In the genomic region with DNA sequence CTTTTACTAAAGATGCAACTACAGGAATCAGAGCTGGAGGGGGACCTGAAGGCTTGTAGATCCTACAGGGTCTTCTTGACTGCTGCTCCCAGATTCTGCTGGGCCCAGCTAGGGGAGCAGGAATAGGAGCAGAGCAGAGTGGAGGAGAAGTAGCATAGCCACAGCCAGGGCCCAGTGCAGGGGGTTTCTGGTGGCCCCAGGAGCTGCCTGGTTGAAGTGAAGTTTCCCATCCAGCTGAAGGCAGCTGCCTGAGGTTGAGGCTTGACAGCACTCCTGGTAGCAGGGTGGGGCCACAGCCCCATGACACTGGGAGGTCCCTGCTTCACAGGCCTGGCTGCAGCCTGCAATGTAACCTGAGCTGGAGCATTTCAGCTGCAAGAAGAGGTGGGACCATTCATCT, we compare ENCODE assay signal across 20 cellular contexts. TPM values are rescaled to one million over a fixed set of nuclear protein-coding genes. Genes with fewer than 3 reads are reported as not detected.
DNase-seq lines count a peak whose midpoint lies in the region; ATAC-seq and TF ChIP-seq lines count a peak whose summit lies in the region.
"Had no signal": no experiment of that assay in that cellular context is flagged by ENCODE, and none has a peak within 500 bp of the region (broad histone marks: within the 10 kb centered on the region; RNA-seq: fewer than 3 reads in every experiment).

No MANE protein-coding gene starts in this region.

- no peaks in the 10 kb centered on the region for H3K9me3 Mint-ChIP-seq in activated naive CD8-positive, alpha-beta T cell treated with anti-CD3 and anti-CD28 coated beads, Interleukin-2, amount 10 ng/mL, durations not matched to agents 7 days and 5 days
- no peaks in the 10 kb centered on the region for H3K9me3 Mint-ChIP-seq in activated naive CD8-positive, alpha-beta T cell treated with anti-CD3 and anti-CD28 coated beads for 36 hours
- no peaks in the 10 kb centered on the region for H3K9me3 Mint-ChIP-seq in stimulated activated memory B cell treated with anti-CD40 and anti-IgM and Interleukin-4, amounts not matched to agents 10 μg/mL and 1 μg/mL and 100 μg/mL, for 72 hours
- H3K9me3 Mint-ChIP-seq in H9 = no peaks in the 10 kb centered on the region
- H3K9me3 Mint-ChIP-seq: CD8-positive, alpha-beta T cell had no signal

- no peak for ATAC-seq in activated naive CD8-positive, alpha-beta T cell treated with anti-CD3 and anti-CD28 coated beads, Interleukin-2, amount 10 ng/mL, durations not matched to agents 7 days and 5 days (ENCODE audit: low read depth)
- no peak for ATAC-seq in IMR-90 (ENCODE audit: low read depth)
- no peak for ATAC-seq in stimulated activated memory B cell treated with anti-CD40 and anti-IgM and Interleukin-4, amounts not matched to agents 10 μg/mL and 1 μg/mL and 100 μg/mL, for 72 hours
- ATAC-seq: CD8-positive, alpha-beta T cell had no signal

- no peaks in the 10 kb centered on the region for H4K20me1 ChIP-seq in IMR-90 (ENCODE audit: insufficient read depth, low read length)
- no peaks in the 10 kb centered on the region for H4K20me1 ChIP-seq in H9 (ENCODE audit: control insufficient read depth, insufficient read depth, insufficient read length)

- H2AK9ac ChIP-seq in IMR-90 (replicated peaks; ENCODE audit: low read depth, low read length, poor library complexity) = no peak overlapping the region

- H4K91ac ChIP-seq in IMR-90 (ENCODE audit: insufficient read depth, low read depth, low read length) (no peak overlapping the region; the same call in 1 of the 2 replicates), H9 (ENCODE audit: insufficient read length, low read depth, low read length) (no peak overlapping the region)

- no peak overlapping the region for H3K27ac Mint-ChIP-seq in activated naive CD8-positive, alpha-beta T cell treated with anti-CD3 and anti-CD28 coated beads, Interleukin-2, amount 10 ng/mL, durations not matched to agents 7 days and 5 days
- no peak overlapping the region for H3K27ac Mint-ChIP-seq in activated naive CD8-positive, alpha-beta T cell treated with anti-CD3 and anti-CD28 coated beads for 36 hours
- peak overlapping the region; percentile 62 for H3K27ac Mint-ChIP-seq in stimulated activated memory B cell treated with anti-CD40 and anti-IgM and Interleukin-4, amounts not matched to agents 10 μg/mL and 1 μg/mL and 100 μg/mL, for 72 hours
- H3K27ac Mint-ChIP-seq in H9 = no peak overlapping the region
- H3K27ac Mint-ChIP-seq: CD8-positive, alpha-beta T cell had no signal

- in situ Hi-C loops in IMR-90 (cut with MboI; ENCODE audit: low sequenced_read_pairs) = no loop called here

- no peak overlapping the region for H3K4me3 Mint-ChIP-seq in activated naive CD8-positive, alpha-beta T cell treated with anti-CD3 and anti-CD28 coated beads, Interleukin-2, amount 10 ng/mL, durations not matched to agents 7 days and 5 days
- no peak overlapping the region for H3K4me3 Mint-ChIP-seq in activated naive CD8-positive, alpha-beta T cell treated with anti-CD3 and anti-CD28 coated beads for 36 hours
- no peak overlapping the region for H3K4me3 Mint-ChIP-seq in stimulated activated memory B cell treated with anti-CD40 and anti-IgM and Interleukin-4, amounts not matched to agents 10 μg/mL and 1 μg/mL and 100 μg/mL, for 72 hours
- no peak overlapping the region for H3K4me3 Mint-ChIP-seq in H9
- H3K4me3 Mint-ChIP-seq: CD8-positive, alpha-beta T cell had no signal

- no peaks in the 10 kb centered on the region for H3K27me3 Mint-ChIP-seq in activated naive CD8-positive, alpha-beta T cell treated with anti-CD3 and anti-CD28 coated beads, Interleukin-2, amount 10 ng/mL, durations not matched to agents 7 days and 5 days
- H3K27me3 Mint-ChIP-seq in activated naive CD8-positive, alpha-beta T cell treated with anti-CD3 and anti-CD28 coated beads for 36 hours = no peaks in the 10 kb centered on the region
- no peaks in the 10 kb centered on the region for H3K27me3 Mint-ChIP-seq in stimulated activated memory B cell treated with anti-CD40 and anti-IgM and Interleukin-4, amounts not matched to agents 10 μg/mL and 1 μg/mL and 100 μg/mL, for 72 hours
- H3K27me3 Mint-ChIP-seq in H9 (ENCODE audit: low read depth) = no peaks in the 10 kb centered on the region

- intact Hi-C loops in IMR-90 (cut with micrococcal nuclease) = no loop called here

- H3K27me3 ChIP-seq in IMR-90 (ENCODE audit: control insufficient read depth, insufficient read depth, low read length) (no peaks in the 10 kb centered on the region), H9 (ENCODE audit: insufficient read depth, low read length) (no peaks in the 10 kb centered on the region)
- H3K27me3 ChIP-seq: MG63, Peyer's patch, SJCRH30 had no signal

- dilution Hi-C loops in IMR-90 (cut with HindIII; ENCODE audit: low sequenced_read_pairs, unreplicated experiment) = no loop called here

- H3K9ac ChIP-seq in IMR-90 (ENCODE audit: low read depth, low read length) (no peak overlapping the region), H9 (ENCODE audit: extremely low read depth, insufficient read length, low read length) (no peak overlapping the region)

- H3K9me3 ChIP-seq in IMR-90 (ENCODE audit: control insufficient read depth, insufficient read depth, low read length) = no peaks in the 10 kb centered on the region
- H3K9me3 ChIP-seq in H9 (ENCODE audit: control insufficient read depth, low read depth, low read length) = no peaks in the 10 kb centered on the region
- H3K9me3 ChIP-seq: MG63, Peyer's patch, SJCRH30 had no signal

- no peaks in the 10 kb centered on the region for H3K79me2 ChIP-seq in H9 (ENCODE audit: insufficient read depth, low read length)

- H3K4me1 ChIP-seq in IMR-90 (ENCODE audit: control insufficient read depth, insufficient read depth, low read length) (peaks cover 6% of the 10 kb centered on the region), H9 (ENCODE audit: insufficient read depth, low read length) (no peaks in the 10 kb centered on the region)

- H2BK12ac ChIP-seq in H9 (ENCODE audit: insufficient read length, low read depth, low read length) = no peak overlapping the region

- BruUV-seq in IMR-90 (replicated peaks; lab: Mats Ljungman, UMichigan) = no TSS peak

- H3K4me2 ChIP-seq in IMR-90 (ENCODE audit: low read depth, low read length) (no peak overlapping the region), H9 (ENCODE audit: insufficient read depth, insufficient read length, low read length) (no peak overlapping the region)

- H3K79me1 ChIP-seq in IMR-90 (ENCODE audit: low read depth in 1 of 2, low read length in 2 of 2) = peaks cover 9 to 36% of the 10 kb centered on the region in 2 experiments
- H3K79me1 ChIP-seq in H9 (ENCODE audit: insufficient read depth, low read depth, low read length, poor library complexity, severe bottlenecking) = no peaks in the 10 kb centered on the region

- no peak overlapping the region for H4K8ac ChIP-seq in IMR-90 (ENCODE audit: low read depth in 2 of 2, low read length in 2 of 2)
- H4K8ac ChIP-seq in H9 (replicated peaks; ENCODE audit: insufficient read length, low read depth, low read length) = no peak overlapping the region

- no peak overlapping the region for H2BK20ac ChIP-seq in IMR-90 (ENCODE audit: low read depth, low read length)
- H2BK20ac ChIP-seq in H9 (ENCODE audit: low read depth, low read length, poor library complexity, severe bottlenecking) = no peak overlapping the region

- no peaks in the 10 kb centered on the region for H3K36me3 Mint-ChIP-seq in activated naive CD8-positive, alpha-beta T cell treated with anti-CD3 and anti-CD28 coated beads, Interleukin-2, amount 10 ng/mL, durations not matched to agents 7 days and 5 days
- H3K36me3 Mint-ChIP-seq in activated naive CD8-positive, alpha-beta T cell treated with anti-CD3 and anti-CD28 coated beads for 36 hours = no peaks in the 10 kb centered on the region
- H3K36me3 Mint-ChIP-seq in stimulated activated memory B cell treated with anti-CD40 and anti-IgM and Interleukin-4, amounts not matched to agents 10 μg/mL and 1 μg/mL and 100 μg/mL, for 72 hours = no peaks in the 10 kb centered on the region
- H3K36me3 Mint-ChIP-seq in H9 (ENCODE audit: insufficient read depth in 1 of 3, low read depth in 3 of 3) = no peaks in the 10 kb centered on the region

- TF ChIP-seq RAD21 in IMR-90 (IDR thresholded peaks at IDR 0.05; ENCODE audit: low read length) = no peak

- no peak for TF ChIP-seq POLR2A in IMR-90 (IDR thresholded peaks at IDR 0.05; ENCODE audit: low read depth, low read length)

- H3T11ph ChIP-seq in H9 (ENCODE audit: low read length) = no peak overlapping the region

- H3K14ac ChIP-seq in IMR-90 (replicated peaks; ENCODE audit: low read depth, low read length) = no peak overlapping the region
- no peak overlapping the region for H3K14ac ChIP-seq in H9 (ENCODE audit: insufficient read depth, low read length)

- no peak overlapping the region for H4K5ac ChIP-seq in IMR-90 (ENCODE audit: low read depth, low read length)
- no peak overlapping the region for H4K5ac ChIP-seq in H9 (ENCODE audit: insufficient read length, low read depth, low read length)

- peaks cover 3% of the 10 kb centered on the region for H3K23me2 ChIP-seq in H9 (ENCODE audit: insufficient read length, low read depth, low read length, poor library complexity, severe bottlenecking)

- H3K36me3 ChIP-seq in IMR-90 (ENCODE audit: control insufficient read depth, insufficient read depth, low read length) = peaks cover 6% of the 10 kb centered on the region
- H3K36me3 ChIP-seq: SJCRH30 had no signal

- H3K18ac ChIP-seq in IMR-90 (ENCODE audit: low read depth, low read length) = no peak overlapping the region
- H3K18ac ChIP-seq in H9 (ENCODE audit: insufficient read length, low read depth, low read length) = no peak overlapping the region

- peaks cover 15% of the 10 kb centered on the region for H3K4me1 Mint-ChIP-seq in activated naive CD8-positive, alpha-beta T cell treated with anti-CD3 and anti-CD28 coated beads, Interleukin-2, amount 10 ng/mL, durations not matched to agents 7 days and 5 days
- peaks cover 19% of the 10 kb centered on the region for H3K4me1 Mint-ChIP-seq in activated naive CD8-positive, alpha-beta T cell treated with anti-CD3 and anti-CD28 coated beads for 36 hours
- peaks cover 57% of the 10 kb centered on the region for H3K4me1 Mint-ChIP-seq in stimulated activated memory B cell treated with anti-CD40 and anti-IgM and Interleukin-4, amounts not matched to agents 10 μg/mL and 1 μg/mL and 100 μg/mL, for 72 hours
- H3K4me1 Mint-ChIP-seq in H9 = peaks cover 20 to 23% of the 10 kb centered on the region in 2 experiments

- no peak overlapping the region for H3K4me3 ChIP-seq in IMR-90 (ENCODE audit: insufficient read depth, low read depth, low read length)
- H3K4me3 ChIP-seq: MG63, Peyer's patch, SJCRH30 had no signal

- no peak overlapping the region for H2BK15ac ChIP-seq in IMR-90 (ENCODE audit: low read depth, low read length)
- H2BK15ac ChIP-seq in H9 (ENCODE audit: low read depth, low read length) = no peak overlapping the region

- H2BK120ac ChIP-seq in IMR-90 (ENCODE audit: low read depth, low read length) (no peak overlapping the region), H9 (ENCODE audit: low read depth, low read length, poor library complexity, severe bottlenecking) (no peak overlapping the region)

- H3K4ac ChIP-seq in IMR-90 (ENCODE audit: low read depth, low read length) = no peak overlapping the region
- no peak overlapping the region for H3K4ac ChIP-seq in H9 (ENCODE audit: low read depth, low read length)

- CTCF ChIA-PET in IMR-90 (lab: Yijun Ruan, JAX) = interaction anchor here (0.9 to 1.3 kb wide), 2 partner anchors 9 to 11 kb away, joined by 3 to 4 read pairs; no protein-coding TSS in a partner anchor

- H3K56ac ChIP-seq in IMR-90 (ENCODE audit: extremely low read depth, insufficient read depth, low read length) = no peak overlapping the region
- no peak overlapping the region for H3K56ac ChIP-seq in H9 (ENCODE audit: insufficient read length, low read depth, low read length)

- TF ChIP-seq CTCF in IMR-90 (conservative IDR thresholded peaks at IDR 0.05; ENCODE audit: low read depth, low read length) = no peak
- no peak for TF ChIP-seq CTCF in H9 (conservative IDR thresholded peaks at IDR 0.05)

- H2AK5ac ChIP-seq in IMR-90 (ENCODE audit: low read depth, low read length) (no peak overlapping the region), H9 (ENCODE audit: insufficient read length, low read length) (no peak overlapping the region)

- POLR2A ChIA-PET in activated naive CD8-positive, alpha-beta T cell treated with anti-CD3 and anti-CD28 coated beads, Interleukin-2, amount 10 ng/mL, durations not matched to agents 7 days and 5 days (lab: Charles Lee) = interaction anchor here (0.8 to 1.9 kb wide), 4 partner anchors 8 to 23 kb away, joined by 3 to 9 read pairs (median 4); no protein-coding TSS in a partner anchor
- POLR2A ChIA-PET in IMR-90 (lab: Charles Lee; ENCODE audit: unreplicated experiment) = no interaction called here

- no peak overlapping the region for H2BK5ac ChIP-seq in IMR-90 (ENCODE audit: low read depth, low read length, poor library complexity, severe bottlenecking)
- H2BK5ac ChIP-seq in H9 (ENCODE audit: insufficient read length, low read length) = no peak overlapping the region

- H3K9me1 ChIP-seq in IMR-90 (ENCODE audit: insufficient read depth, low read length) = peaks cover 18% of the 10 kb centered on the region

- peak; percentile 21 for DNase-seq in activated naive CD8-positive, alpha-beta T cell treated with anti-CD3 and anti-CD28 coated beads, Interleukin-2, amount 10 ng/mL, durations not matched to agents 7 days and 5 days
- no peak for DNase-seq in activated naive CD8-positive, alpha-beta T cell treated with anti-CD3 and anti-CD28 coated beads for 36 hours
- no peak for DNase-seq in IMR-90
- peak; percentile 8 for DNase-seq in dedifferentiated amniotic fluid mesenchymal stem cell (ENCODE audit: extremely low spot score)
- no peak for DNase-seq in NCI-H748 (lab: John Stamatoyannopoulos, UW; ENCODE audit: unreplicated experiment)
- no peak for DNase-seq in germinal center (ENCODE audit: low spot score)
- no peak for DNase-seq in H9
- DNase-seq: AML-193; CD8-positive, alpha-beta T cell; DND-41; MG63; NCI-H1048; NCI-H1417 treated with DMSO at 0.1 percent for 48 hours; NCI-H187; NCI-H446; NCI-H69; NK-92 treated with Interleukin-12 subunit alpha and Interleukin-12 subunit beta, amount 100 ng/mL, for 24 hours; Peyer's patch; SJCRH30 had no signal

- H3K23ac ChIP-seq in IMR-90 (ENCODE audit: low read depth, low read length) = no peak overlapping the region
- no peak overlapping the region for H3K23ac ChIP-seq in H9 (ENCODE audit: insufficient read length, low read depth, low read length)

- H2AFZ ChIP-seq in IMR-90 (replicated peaks; ENCODE audit: low read length, poor library complexity) = peak overlapping the region; percentile 35
- no peak overlapping the region for H2AFZ ChIP-seq in H9 (ENCODE audit: low read length)

- H3K27ac ChIP-seq in IMR-90 (ENCODE audit: insufficient read depth, low read length) (no peak overlapping the region), H9 (ENCODE audit: insufficient read length, low read depth, low read length) (no peak overlapping the region)
- H3K27ac ChIP-seq: Peyer's patch, SJCRH30 had no signal

RNA-seq across cellular contexts. Expression of gene INPP5B, which starts 2.0 kb away (rescaled TPM):
- total RNA-seq in activated naive CD8-positive, alpha-beta T cell treated with anti-CD3 and anti-CD28 coated beads, Interleukin-2, amount 10 ng/mL, durations not matched to agents 7 days and 5 days = 10 to 100 TPM; 44.0 to 48.8 TPM
- 10 to 100 TPM; 26.6 to 27.7 TPM for total RNA-seq in activated naive CD8-positive, alpha-beta T cell treated with anti-CD3 and anti-CD28 coated beads for 36 hours
- total RNA-seq in IMR-90 (2012; rRNA removed) = 17.2 and 20.4 TPM in 2 replicates
- polyA plus RNA-seq in IMR-90 (2012; rRNA removed) = 8.0 and 9.4 TPM in 2 replicates
- 4.2 and 4.5 TPM in 2 replicates for polyA plus RNA-seq in IMR-90 (2012; cell fraction: cytosol; rRNA removed)
- 11.0 and 21.5 TPM in 2 replicates for polyA plus RNA-seq in IMR-90 (2012; cell fraction: nucleus; rRNA removed; ENCODE audit: low replicate concordance)
- 28.2 and 28.8 TPM in 2 replicates for total RNA-seq in H9 (2021)

RNA-seq across cellular contexts. Expression of gene SF3A3, which starts 41.0 kb away (rescaled TPM):
- 10 to 100 TPM; 67.8 to 70.9 TPM for total RNA-seq in activated naive CD8-positive, alpha-beta T cell treated with anti-CD3 and anti-CD28 coated beads, Interleukin-2, amount 10 ng/mL, durations not matched to agents 7 days and 5 days
- total RNA-seq in activated naive CD8-positive, alpha-beta T cell treated with anti-CD3 and anti-CD28 coated beads for 36 hours = 100 to 1,000 TPM; 121 to 125 TPM
- total RNA-seq in IMR-90 (2012; rRNA removed) (90.0 and 109 TPM in 2 replicates), H9 (2021) (143 and 144 TPM in 2 replicates)
- 35.7 and 39.9 TPM in 2 replicates for polyA plus RNA-seq in IMR-90 (2012; rRNA removed)
- 7.2 and 42.6 TPM in 2 replicates for polyA plus RNA-seq in IMR-90 (2012; cell fraction: cytosol; rRNA removed)
- 10.4 and 48.2 TPM in 2 replicates for polyA plus RNA-seq in IMR-90 (2012; cell fraction: nucleus; rRNA removed; ENCODE audit: low replicate concordance)

RNA-seq across cellular contexts. Expression of gene FHL3, which starts 56.5 kb away (rescaled TPM):
- total RNA-seq in activated naive CD8-positive, alpha-beta T cell treated with anti-CD3 and anti-CD28 coated beads, Interleukin-2, amount 10 ng/mL, durations not matched to agents 7 days and 5 days = 10 to 100 TPM; 14.6 to 14.7 TPM
- total RNA-seq in activated naive CD8-positive, alpha-beta T cell treated with anti-CD3 and anti-CD28 coated beads for 36 hours = 10 to 100 TPM; 26.5 to 27.7 TPM
- total RNA-seq in IMR-90 (2012; rRNA removed) = 7.2 and 11.5 TPM in 2 replicates
- 26.0 and 27.1 TPM in 2 replicates for polyA plus RNA-seq in IMR-90 (2012; rRNA removed)
- polyA plus RNA-seq in IMR-90 (2012; cell fraction: cytosol; rRNA removed) = 25.2 and 47.0 TPM in 2 replicates
- polyA plus RNA-seq in IMR-90 (2012; cell fraction: nucleus; rRNA removed; ENCODE audit: low replicate concordance) = 24.2 and 52.9 TPM in 2 replicates
- 32.8 and 34.2 TPM in 2 replicates for total RNA-seq in H9 (2021)

Comparison
In these comparisons a context has a peak if more than half of its experiments do, and no peak if none do; other contexts are left out.
1. DNase-seq: peak in activated naive CD8-positive, alpha-beta T cell treated with anti-CD3 and anti-CD28 coated beads, Interleukin-2, amount 10 ng/mL, durations not matched to agents 7 days and 5 days (single experiment) and dedifferentiated amniotic fluid mesenchymal stem cell (single experiment); none in activated naive CD8-positive, alpha-beta T cell treated with anti-CD3 and anti-CD28 coated beads for 36 hours (single experiment), IMR-90 (single experiment), NCI-H748 (single experiment), germinal center (single experiment) and H9 (single experiment).